In the genomic region with DNA sequence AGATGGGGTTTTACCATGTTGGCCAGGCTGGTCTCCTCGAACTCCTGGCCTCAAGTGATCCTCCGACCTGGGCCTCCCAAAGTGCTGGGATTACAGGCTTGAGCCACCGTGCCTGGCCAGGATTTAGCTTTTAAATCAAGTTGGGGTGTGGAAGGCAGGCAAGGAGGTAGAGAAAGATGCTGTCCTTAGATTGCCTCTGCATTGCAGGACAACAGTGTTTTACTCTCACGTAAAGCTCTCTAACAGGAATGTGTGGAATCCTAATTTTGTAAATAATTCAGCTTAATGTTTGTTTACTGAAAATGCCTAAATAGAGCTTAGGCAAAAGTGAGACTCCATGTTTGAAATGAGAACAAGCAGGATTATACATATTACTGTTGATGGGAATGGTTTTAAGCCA, we compare ENCODE assay signal across 19 cellular contexts. TPM values are rescaled to one million over a fixed set of nuclear protein-coding genes. Genes with fewer than 3 reads are reported as not detected.
DNase-seq lines count a peak whose midpoint lies in the region; ATAC-seq and TF ChIP-seq lines count a peak whose summit lies in the region.
"Had no signal": no experiment of that assay in that cellular context is flagged by ENCODE, and none has a peak within 500 bp of the region (broad histone marks: within the 10 kb centered on the region; RNA-seq: fewer than 3 reads in every experiment).

No MANE protein-coding gene starts in this region.

- no peak overlapping the region for H3K27ac Mint-ChIP-seq in GM23338
- H3K27ac Mint-ChIP-seq: CD4-positive, alpha-beta T cell; HFFc6 had no signal

- H3K36me3 ChIP-seq in GM23338 (ENCODE audit: insufficient read depth) = peaks cover 5% of the 10 kb centered on the region; the same call in 1 of the 2 replicates
- no peaks in the 10 kb centered on the region for H3K36me3 ChIP-seq in colonic mucosa

- H3K9me2 ChIP-seq in GM23338 (ENCODE audit: insufficient read depth) = no peaks in the 10 kb centered on the region

- no peaks in the 10 kb centered on the region for H3F3A ChIP-seq in GM23338 (replicated peaks; ENCODE audit: low read depth)

- H3K27ac ChIP-seq in GM23338 (ENCODE audit: low read depth) (no peak overlapping the region), colonic mucosa (no peak overlapping the region)
- H3K27ac ChIP-seq: C4-2B, HL-60 had no signal

- H2AFZ ChIP-seq in GM23338 = no peak overlapping the region

- no peak for ATAC-seq in GM23338
- no peak for ATAC-seq in GM19455 (IDR thresholded peaks at IDR 0.05; ENCODE audit: unreplicated experiment)
- ATAC-seq: GM12878, HCT116 had no signal

- H3K9me3 Mint-ChIP-seq in GM23338 = no peaks in the 10 kb centered on the region
- H3K9me3 Mint-ChIP-seq: CD4-positive, alpha-beta T cell; HFFc6 had no signal

- H3K27me3 ChIP-seq in GM23338 (ENCODE audit: insufficient read depth) (no peaks in the 10 kb centered on the region), colonic mucosa (no peaks in the 10 kb centered on the region)

- H3K4me1 Mint-ChIP-seq in GM23338 = peaks cover 22% of the 10 kb centered on the region

- peaks cover 34% of the 10 kb centered on the region; the same call in 2 of the 3 replicates for H3K36me3 Mint-ChIP-seq in GM23338 (ENCODE audit: low read depth)

- DNase-seq in GM23338 (ENCODE audit: low spot score) (peak; percentile 37), amniotic epithelial cell (ENCODE audit: low read depth) (peak; percentile 4), fibroblast of gingiva (ENCODE audit: low read depth) (peak; percentile 8), DMS79 treated with DMSO at 0.1 percent for 48 hours (lab: John Stamatoyannopoulos, UW) (no peak), colonic mucosa (no peak)
- no peak for DNase-seq in effector CD4-positive, alpha-beta T cell
- DNase-seq: Caco-2; CD4-positive, alpha-beta T cell; DMS153; DND-41; EL; H7; HFFc6; KBM-7 had no signal

- no peaks in the 10 kb centered on the region for H3K9me3 ChIP-seq in colonic mucosa
- H3K9me3 ChIP-seq: Caco-2 had no signal

- no peak overlapping the region for H3K4me3 ChIP-seq in GM23338
- no peak overlapping the region for H3K4me3 ChIP-seq in colonic mucosa
- H3K4me3 ChIP-seq: GM12878 had no signal

- TF ChIP-seq CTCF in GM23338 (conservative IDR thresholded peaks at IDR 0.05; ENCODE audit: low read depth in 2 of 2) (no peak), colonic mucosa (IDR thresholded peaks at IDR 0.05) (no peak)

- H3K4me3 Mint-ChIP-seq in GM23338 = no peak overlapping the region
- H3K4me3 Mint-ChIP-seq: CD4-positive, alpha-beta T cell; HFFc6 had no signal

- H4K20me1 ChIP-seq in GM23338 (replicated peaks; ENCODE audit: insufficient read depth) = no peaks in the 10 kb centered on the region

- H3K9ac ChIP-seq in colonic mucosa (ENCODE audit: low read depth in 2 of 2, low read length in 2 of 2) = no peak overlapping the region

- intact Hi-C loops in colonic mucosa (cut with DNase I) = no loop called here

- H3K4me1 ChIP-seq in GM23338 (ENCODE audit: insufficient read depth) (peaks cover 11% of the 10 kb centered on the region), colonic mucosa (no peaks in the 10 kb centered on the region)
- H3K4me1 ChIP-seq: Caco-2 had no signal

- no peak overlapping the region for H3K4me2 ChIP-seq in GM23338

- H3K27me3 Mint-ChIP-seq in GM23338 (ENCODE audit: insufficient read depth, low read depth, poor library complexity) = peaks cover 1% of the 10 kb centered on the region
- H3K27me3 Mint-ChIP-seq: CD4-positive, alpha-beta T cell had no signal

- H3K79me2 ChIP-seq in GM23338 (replicated peaks; ENCODE audit: insufficient read depth) = peaks cover 27% of the 10 kb centered on the region; the same call in 1 of the 2 replicates

TF ChIP-seq in GM23338, 12 proteins besides CTCF, POLR2A, EP300 and RAD21:
- TF ChIP-seq CREB1 (CRISPR knock-in tag; IDR thresholded peaks at IDR 0.05; ENCODE audit: low read depth) = no peak
- TF ChIP-seq, protein P1, sequence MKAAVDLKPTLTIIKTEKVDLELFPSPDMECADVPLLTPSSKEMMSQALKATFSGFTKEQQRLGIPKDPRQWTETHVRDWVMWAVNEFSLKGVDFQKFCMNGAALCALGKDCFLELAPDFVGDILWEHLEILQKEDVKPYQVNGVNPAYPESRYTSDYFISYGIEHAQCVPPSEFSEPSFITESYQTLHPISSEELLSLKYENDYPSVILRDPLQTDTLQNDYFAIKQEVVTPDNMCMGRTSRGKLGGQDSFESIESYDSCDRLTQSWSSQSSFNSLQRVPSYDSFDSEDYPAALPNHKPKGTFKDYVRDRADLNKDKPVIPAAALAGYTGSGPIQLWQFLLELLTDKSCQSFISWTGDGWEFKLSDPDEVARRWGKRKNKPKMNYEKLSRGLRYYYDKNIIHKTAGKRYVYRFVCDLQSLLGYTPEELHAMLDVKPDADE (IDR thresholded peaks at IDR 0.05) = no peak
- no peak for TF ChIP-seq POLR2AphosphoS5 (IDR thresholded peaks at IDR 0.05; ENCODE audit: low read depth)

RNA-seq across cellular contexts. Expression of a gene that starts 29.5 kb away (rescaled TPM):
- total RNA-seq in GM23338 (2014; rRNA removed; shearing (Covaris generic)) = 0.19 and 1.4 TPM in 2 replicates
- 0.31 and 0.63 TPM in 2 replicates for polyA plus RNA-seq in GM23338 (2016; fragmentation: Nextera tagmentation; extraction: Ambion mirVana)
- 1 to 10 TPM in 1 of 2 donors, under 1 TPM in 1; 0.27 to 4.6 TPM for total RNA-seq in colonic mucosa

RNA-seq across cellular contexts. Expression of a gene that starts 30.5 kb away (rescaled TPM):
- total RNA-seq in GM23338 (2014; rRNA removed; shearing (Covaris generic)) = 18.8 and 19.8 TPM in 2 replicates
- 80.5 and 86.5 TPM in 2 replicates for polyA plus RNA-seq in GM23338 (2016; fragmentation: Nextera tagmentation; extraction: Ambion mirVana)
- 10 to 100 TPM in 1 of 2 donors, 1 to 10 TPM in 1; 7.8 to 15.0 TPM for total RNA-seq in colonic mucosa

Comparison
In these comparisons a context has a peak if more than half of its experiments do, and no peak if none do; other contexts are left out.
1. DNase-seq: peak in GM23338 (single experiment), amniotic epithelial cell (single experiment) and fibroblast of gingiva (single experiment); none in DMS79 treated with DMSO at 0.1 percent for 48 hours (single experiment), colonic mucosa (single experiment) and effector CD4-positive, alpha-beta T cell (single experiment).